ENCODE assay signal across 14 cellular contexts in the genomic region with DNA sequence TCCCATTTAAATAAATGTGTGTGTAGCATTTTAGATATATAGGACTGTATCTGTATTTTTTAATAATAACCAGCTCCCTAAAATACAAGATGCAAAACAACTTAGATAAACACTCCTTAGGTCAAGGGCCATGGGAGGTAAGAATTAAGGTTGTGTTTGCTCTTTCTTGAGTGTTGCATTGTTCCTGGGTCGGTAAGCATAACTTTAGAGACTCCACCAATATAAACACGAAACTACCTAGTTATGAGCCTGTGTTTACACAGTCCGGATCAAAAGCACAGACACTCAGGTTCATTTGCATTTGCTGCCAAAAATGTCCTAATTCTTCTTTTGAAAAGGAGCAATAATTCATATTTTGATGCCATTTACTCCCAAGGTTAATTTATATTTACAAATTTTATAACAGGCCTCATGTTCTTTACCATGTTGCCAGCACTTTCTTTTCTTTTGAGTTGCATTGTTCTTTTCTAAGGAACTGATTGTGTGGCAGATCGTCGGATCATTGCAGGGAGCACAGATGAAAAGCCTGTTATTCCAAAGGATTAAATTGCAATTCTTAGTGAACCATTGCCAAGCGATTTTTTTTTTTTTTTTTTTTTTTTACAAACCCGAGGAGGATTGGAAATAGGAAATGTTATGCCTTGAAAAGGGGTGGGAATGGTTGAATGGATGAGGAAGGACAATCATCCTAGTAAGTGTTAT.
DNase-seq lines count a peak whose midpoint lies in the region; ATAC-seq lines count a peak whose summit lies in the region.
"Had no signal": no experiment of that assay in that cellular context is flagged by ENCODE, and none has a peak within 500 bp of the region (broad histone marks: within the 10 kb centered on the region; RNA-seq: fewer than 3 reads in every experiment).

No MANE protein-coding gene starts in this region.

- DNase-seq in DMS53 (lab: John Stamatoyannopoulos, UW), result peak; percentile 81
- DNase-seq in LoVo (ENCODE audit: low spot score), result peak; percentile 25
- peak; percentile 39 for DNase-seq in NCI-H748 treated with DMSO at 0.1 percent for 48 hours (lab: John Stamatoyannopoulos, UW)
- no peak for DNase-seq in memory B cell (ENCODE audit: low spot score in 2 of 2)
- no peak for DNase-seq in COLO668 (lab: John Stamatoyannopoulos, UW; ENCODE audit: unreplicated experiment)
- no peak for DNase-seq in RPMI8226
- DNase-seq in DMS114 treated with DMSO at 0.1 percent for 48 hours (lab: John Stamatoyannopoulos, UW; ENCODE audit: unreplicated experiment), result no peak
- DNase-seq: activated B cell treated with CpG ODN at 0.5 μM for 24 hours; activated naive CD4-positive, alpha-beta T cell treated with anti-CD3 and anti-CD28 coated beads, Interleukin-2, amount 50 U/mL, for 16 hours; effector memory CD4-positive, alpha-beta T cell; foreskin keratinocyte; MV-4-11 had no signal

- no peaks in the 10 kb centered on the region for H3K27me3 Mint-ChIP-seq in memory B cell
- no peaks in the 10 kb centered on the region for H3K27me3 Mint-ChIP-seq in stimulated activated memory B cell treated with anti-CD40 and anti-IgM and Interleukin-4, amounts not matched to agents 10 μg/mL and 1 μg/mL and 100 μg/mL, for 72 hours
- H3K27me3 Mint-ChIP-seq: activated B cell treated with CpG ODN at 0.5 μM for 24 hours had no signal

- peak overlapping the region; percentile 39 for H3K27ac Mint-ChIP-seq in memory B cell
- no peak overlapping the region for H3K27ac Mint-ChIP-seq in stimulated activated memory B cell treated with anti-CD40 and anti-IgM and Interleukin-4, amounts not matched to agents 10 μg/mL and 1 μg/mL and 100 μg/mL, for 72 hours
- H3K27ac Mint-ChIP-seq: mesothelial cell of epicardium had no signal

- no peak overlapping the region for H3K4me3 Mint-ChIP-seq in memory B cell
- H3K4me3 Mint-ChIP-seq in stimulated activated memory B cell treated with anti-CD40 and anti-IgM and Interleukin-4, amounts not matched to agents 10 μg/mL and 1 μg/mL and 100 μg/mL, for 72 hours, result no peak overlapping the region
- H3K4me3 Mint-ChIP-seq: activated B cell treated with CpG ODN at 0.5 μM for 24 hours, mesothelial cell of epicardium had no signal

- ATAC-seq in memory B cell (ENCODE audit: low read depth), result no peak
- no peak for ATAC-seq in stimulated activated memory B cell treated with anti-CD40 and anti-IgM and Interleukin-4, amounts not matched to agents 10 μg/mL and 1 μg/mL and 100 μg/mL, for 72 hours
- ATAC-seq: foreskin keratinocyte had no signal

- H3K9me3 Mint-ChIP-seq in memory B cell, result no peaks in the 10 kb centered on the region
- no peaks in the 10 kb centered on the region for H3K9me3 Mint-ChIP-seq in stimulated activated memory B cell treated with anti-CD40 and anti-IgM and Interleukin-4, amounts not matched to agents 10 μg/mL and 1 μg/mL and 100 μg/mL, for 72 hours
- H3K9me3 Mint-ChIP-seq: activated B cell treated with CpG ODN at 0.5 μM for 24 hours, mesothelial cell of epicardium had no signal

- H3K36me3 Mint-ChIP-seq in memory B cell, result no peaks in the 10 kb centered on the region
- H3K36me3 Mint-ChIP-seq in stimulated activated memory B cell treated with anti-CD40 and anti-IgM and Interleukin-4, amounts not matched to agents 10 μg/mL and 1 μg/mL and 100 μg/mL, for 72 hours, result no peaks in the 10 kb centered on the region
- H3K36me3 Mint-ChIP-seq: mesothelial cell of epicardium had no signal

- H3K4me1 Mint-ChIP-seq in memory B cell, result peaks cover 37% of the 10 kb centered on the region
- H3K4me1 Mint-ChIP-seq in stimulated activated memory B cell treated with anti-CD40 and anti-IgM and Interleukin-4, amounts not matched to agents 10 μg/mL and 1 μg/mL and 100 μg/mL, for 72 hours, result peaks cover 39% of the 10 kb centered on the region
- H3K4me1 Mint-ChIP-seq: mesothelial cell of epicardium had no signal

Comparison
In these comparisons a context has a peak if more than half of its experiments do, and no peak if none do; other contexts are left out.
1. DNase-seq: peak in DMS53 (single experiment), LoVo (single experiment) and NCI-H748 treated with DMSO at 0.1 percent for 48 hours (single experiment); none in memory B cell (0 of 2), COLO668 (single experiment), RPMI8226 (single experiment) and DMS114 treated with DMSO at 0.1 percent for 48 hours (single experiment).